ENCODE assay signal across 10 cellular contexts in genomic region chrX:54786972-54787371, GRCh38. TPM values are rescaled to one million over a fixed set of nuclear protein-coding genes. Genes with fewer than 3 reads are reported as not detected.
DNase-seq lines count a peak whose midpoint lies in the region; ATAC-seq and TF ChIP-seq lines count a peak whose summit lies in the region.
"Had no signal": no experiment of that assay in that cellular context is flagged by ENCODE, and none has a peak within 500 bp of the region (broad histone marks: within the 10 kb centered on the region; RNA-seq: fewer than 3 reads in every experiment).

No MANE protein-coding gene starts in this region.

- DNase-seq in GM12865 (ENCODE audit: low read depth) (peak; percentile 36), activated T-cell treated with anti-CD3 and anti-CD28 coated beads for 48 hours (ENCODE audit: low read depth) (peak; percentile 11), osteoblast (ENCODE audit: insufficient read length, low spot score, missing footprints) (no peak), dermis blood vessel endothelial cell (no peak)
- DNase-seq in Jurkat, Clone E6-1 (ENCODE audit: low read depth, low spot score): peak; percentile 9
- peak in 6 of 9 donors; percentile 12 to 46 (median 34) for DNase-seq in naive thymus-derived CD4-positive, alpha-beta T cell
- DNase-seq: retina had no signal

- no peaks in the 10 kb centered on the region for H3K9me3 Mint-ChIP-seq in naive thymus-derived CD4-positive, alpha-beta T cell

- no peaks in the 10 kb centered on the region for H3K36me3 Mint-ChIP-seq in naive thymus-derived CD4-positive, alpha-beta T cell

- WGBS in gastroesophageal sphincter (ENCODE audit: low coverage in 1 of 2), 2 donors: 67 to 80% methylated on average over 2 of the region's 2 CpGs

- H3K27ac ChIP-seq in naive thymus-derived CD4-positive, alpha-beta T cell (ENCODE audit: low read depth, low read length): no peak overlapping the region
- H3K27ac ChIP-seq in osteoblast (ENCODE audit: low read depth, low read length): no peak overlapping the region
- no peak overlapping the region for H3K27ac ChIP-seq in gastroesophageal sphincter
- H3K27ac ChIP-seq: SJSA1 had no signal

- no peaks in the 10 kb centered on the region for H3K27me3 ChIP-seq in naive thymus-derived CD4-positive, alpha-beta T cell (ENCODE audit: control insufficient read depth in 2 of 2, insufficient read depth in 2 of 2, low read length in 2 of 2)
- peaks cover 3% of the 10 kb centered on the region for H3K27me3 ChIP-seq in osteoblast (ENCODE audit: insufficient read depth, low read length)
- H3K27me3 ChIP-seq in gastroesophageal sphincter: no peaks in the 10 kb centered on the region
- H3K27me3 ChIP-seq: SJSA1 had no signal

- H3K79me2 ChIP-seq in osteoblast (ENCODE audit: insufficient read depth, low read length): no peaks in the 10 kb centered on the region

- POLR2A ChIA-PET in naive thymus-derived CD4-positive, alpha-beta T cell (lab: Charles Lee): no interaction called here

- no peak overlapping the region for H2AFZ ChIP-seq in osteoblast (ENCODE audit: low read length)

- intact Hi-C loops in naive thymus-derived CD4-positive, alpha-beta T cell (cut with micrococcal nuclease): loop anchor here in 1 of 2 donors (1.0 to 5.0 kb wide), 2 partner anchors 147 to 365 kb away; no protein-coding TSS in a partner anchor

- ATAC-seq in naive thymus-derived CD4-positive, alpha-beta T cell: peak; percentile 63
- ATAC-seq in GM18873 (IDR thresholded peaks at IDR 0.05; ENCODE audit: low FRiP score, unreplicated experiment) (no peak), gastroesophageal sphincter (no peak)

- no peak overlapping the region for H3K4me3 Mint-ChIP-seq in naive thymus-derived CD4-positive, alpha-beta T cell

- peak overlapping the region in 1 of 9 donors; percentile 24 for H3K27ac Mint-ChIP-seq in naive thymus-derived CD4-positive, alpha-beta T cell

- H3K36me3 ChIP-seq in naive thymus-derived CD4-positive, alpha-beta T cell (ENCODE audit: control insufficient read depth in 2 of 3, insufficient read depth in 3 of 3, low read length in 3 of 3): no peaks in the 10 kb centered on the region
- H3K36me3 ChIP-seq in osteoblast (ENCODE audit: insufficient read depth, low read length) (no peaks in the 10 kb centered on the region), gastroesophageal sphincter (no peaks in the 10 kb centered on the region)
- H3K36me3 ChIP-seq: SJSA1 had no signal

- H3K4me1 ChIP-seq in naive thymus-derived CD4-positive, alpha-beta T cell (ENCODE audit: control insufficient read depth in 2 of 2, insufficient read depth in 2 of 2, low read length in 2 of 2): no peaks in the 10 kb centered on the region
- H3K4me1 ChIP-seq in osteoblast (ENCODE audit: insufficient read depth, low read length) (no peaks in the 10 kb centered on the region), gastroesophageal sphincter (no peaks in the 10 kb centered on the region)
- H3K4me1 ChIP-seq: SJSA1 had no signal

- H4K20me1 ChIP-seq in osteoblast (ENCODE audit: insufficient read depth, low read length): no peaks in the 10 kb centered on the region

- no peak for TF ChIP-seq EP300 in gastroesophageal sphincter (IDR thresholded peaks at IDR 0.05)

- CTCF ChIA-PET in naive thymus-derived CD4-positive, alpha-beta T cell (lab: Charles Lee): interaction anchor here (0.6 kb wide), 1 partner anchor 752 kb away, joined by 4 read pairs; no protein-coding TSS in a partner anchor

- no peaks in the 10 kb centered on the region for H3K9me3 ChIP-seq in naive thymus-derived CD4-positive, alpha-beta T cell (ENCODE audit: control insufficient read depth in 2 of 3, low read length in 3 of 3)
- H3K9me3 ChIP-seq in osteoblast (ENCODE audit: low read depth, low read length) (no peaks in the 10 kb centered on the region), gastroesophageal sphincter (no peaks in the 10 kb centered on the region)
- H3K9me3 ChIP-seq: SJSA1 had no signal

- H3K4me2 ChIP-seq in osteoblast (ENCODE audit: insufficient read depth, low read length): no peak overlapping the region

- TF ChIP-seq CTCF in GM12865 (IDR thresholded peaks at IDR 0.05; ENCODE audit: insufficient read depth, low read depth, low read length, missing control alignments) (peak; percentile 35), osteoblast (IDR thresholded peaks at IDR 0.05; ENCODE audit: extremely low read depth, low read depth, low read length) (no peak), gastroesophageal sphincter (IDR thresholded peaks at IDR 0.05) (no peak)

- TF ChIP-seq POLR2A in gastroesophageal sphincter (IDR thresholded peaks at IDR 0.05): no peak

- peaks cover 0 to 3% (median 0%) of the 10 kb centered on the region in 5 donors for H3K27me3 Mint-ChIP-seq in naive thymus-derived CD4-positive, alpha-beta T cell

- H3K4me3 ChIP-seq in GM12865 (ENCODE audit: low read depth, low read length) (no peak overlapping the region), osteoblast (ENCODE audit: insufficient read depth, low read length) (no peak overlapping the region), gastroesophageal sphincter (no peak overlapping the region)
- no peak overlapping the region for H3K4me3 ChIP-seq in Jurkat, Clone E6-1 (ENCODE audit: low read length)
- no peak overlapping the region for H3K4me3 ChIP-seq in naive thymus-derived CD4-positive, alpha-beta T cell (ENCODE audit: low read length)
- H3K4me3 ChIP-seq: SJSA1 had no signal

- peaks cover 0 to 5% (median 0%) of the 10 kb centered on the region in 7 donors for H3K4me1 Mint-ChIP-seq in naive thymus-derived CD4-positive, alpha-beta T cell

RNA-seq across cellular contexts. Expression of gene ITIH6, which starts 11.1 kb away (rescaled TPM):
- not detected for polyA plus RNA-seq in Jurkat, Clone E6-1 (2012; ENCODE audit: insufficient read depth, insufficient read length)
- total RNA-seq in naive thymus-derived CD4-positive, alpha-beta T cell: not detected
- not detected for polyA plus RNA-seq in naive thymus-derived CD4-positive, alpha-beta T cell
- total RNA-seq in osteoblast (not detected in 2 replicates), dermis blood vessel endothelial cell (not detected in 2 replicates), gastroesophageal sphincter (under 1 TPM in 1 of 4 donors, not detected in 3; 0.07 TPM)
- total RNA-seq: SJSA1 had no signal

RNA-seq across cellular contexts. Expression of gene MAGED2, which starts 20.6 kb away (rescaled TPM):
- polyA plus RNA-seq in Jurkat, Clone E6-1 (2012; ENCODE audit: insufficient read depth, insufficient read length): 99.2 TPM
- 10 to 100 TPM; 51.9 to 81.4 (median 55.9) TPM for total RNA-seq in naive thymus-derived CD4-positive, alpha-beta T cell
- polyA plus RNA-seq in naive thymus-derived CD4-positive, alpha-beta T cell: 100 to 1,000 TPM; 115 to 117 TPM
- total RNA-seq in osteoblast: 200 and 207 TPM in 2 replicates
- total RNA-seq in dermis blood vessel endothelial cell: 224 and 341 TPM in 2 replicates
- total RNA-seq in gastroesophageal sphincter: 100 to 1,000 TPM; 145 to 197 (median 178) TPM

Comparison
In these comparisons a context has a peak if more than half of its experiments do, and no peak if none do; other contexts are left out.
1. DNase-seq: peak in GM12865 (single experiment), Jurkat, Clone E6-1 (single experiment), activated T-cell treated with anti-CD3 and anti-CD28 coated beads for 48 hours (single experiment) and naive thymus-derived CD4-positive, alpha-beta T cell (6 of 9); none in osteoblast (single experiment) and dermis blood vessel endothelial cell (single experiment).